ENCODE assay signal across 1 cellular context in genomic region chr2:222797871-222798270, GRCh38.
TF ChIP-seq lines count a peak whose summit lies in the region.

No MANE protein-coding gene starts in this region.

TF ChIP-seq in HCT116, 20 proteins besides CTCF, POLR2A, EP300 and RAD21 (continued from another document):
- no peak for TF ChIP-seq REST (IDR thresholded peaks at IDR 0.05; ENCODE audit: low read depth)
- TF ChIP-seq CBX3 (IDR thresholded peaks at IDR 0.05; ENCODE audit: low read depth), result no peak
- no peak for TF ChIP-seq POLR2AphosphoS5 (IDR thresholded peaks at IDR 0.05; ENCODE audit: low read depth, low read length)
- no peak for TF ChIP-seq YY1 (IDR thresholded peaks at IDR 0.05; ENCODE audit: extremely low read depth, insufficient replicate concordance, low read depth, low read length)
